Comparison of ENCODE assay signal across 16 cellular contexts in genomic region chr11:17933710-17934109, GRCh38.
A peak's percentile ranks its signal among the peaks of the same experiment; 100 is the strongest.
DNase-seq lines count a peak whose midpoint lies in the region; ATAC-seq and TF ChIP-seq lines count a peak whose summit lies in the region.
"Had no signal": no experiment of that assay in that cellular context is flagged by ENCODE, and none has a peak within 500 bp of the region (broad histone marks: within the 10 kb centered on the region; RNA-seq: fewer than 3 reads in every experiment).

No MANE protein-coding gene starts in this region.

- no peak overlapping the region for H3K4ac ChIP-seq in mesenchymal stem cell (ENCODE audit: low read depth in 1 of 2, low read length in 2 of 2)

- H3K9ac ChIP-seq in mesenchymal stem cell (ENCODE audit: low read length): no peak overlapping the region
- H3K9ac ChIP-seq: BLaER1 had no signal

- H3K4me2 ChIP-seq in mesenchymal stem cell (ENCODE audit: low read length, poor library complexity, severe bottlenecking): no peak overlapping the region
- H3K4me2 ChIP-seq: BLaER1 had no signal

- no peak overlapping the region for H4K91ac ChIP-seq in mesenchymal stem cell (ENCODE audit: low read length)

- H2AK5ac ChIP-seq in mesenchymal stem cell (ENCODE audit: low read length, severe bottlenecking): no peak overlapping the region

- H3K27me3 ChIP-seq in right lobe of liver (no peaks in the 10 kb centered on the region), mesenchymal stem cell (ENCODE audit: control insufficient read depth in 1 of 2, insufficient read depth in 1 of 2, low read length in 2 of 2) (no peaks in the 10 kb centered on the region)
- H3K27me3 ChIP-seq: BLaER1 had no signal

- intact Hi-C loops in right lobe of liver (cut with DNase I): no loop called here

- no peak overlapping the region for H2BK120ac ChIP-seq in mesenchymal stem cell (ENCODE audit: low read depth, low read length)

- H3K4me3 ChIP-seq in right lobe of liver (no peak overlapping the region), mesenchymal stem cell (ENCODE audit: insufficient read depth in 1 of 2, low read depth in 1 of 2, low read length in 2 of 2) (no peak overlapping the region)
- H3K4me3 ChIP-seq: BLaER1, HAP-1 had no signal

- DNase-seq in DMS53 (lab: John Stamatoyannopoulos, UW): peak; percentile 57
- DNase-seq in DMS53 treated with DMSO at 0.1 percent for 48 hours (lab: John Stamatoyannopoulos, UW; ENCODE audit: unreplicated experiment): no peak
- peak; percentile 3 for DNase-seq in M059J (ENCODE audit: low read depth)
- DNase-seq in NCI-H774 (lab: John Stamatoyannopoulos, UW): peak; percentile 30
- no peak for DNase-seq in right lobe of liver
- DNase-seq in mesenchymal stem cell: no peak
- no peak for DNase-seq in NOMO-1 treated with DMSO at 0.1 percent for 48 hours (lab: John Stamatoyannopoulos, UW; ENCODE audit: unreplicated experiment)
- no peak for DNase-seq in stimulated activated CD4-positive, alpha-beta T cell treated with anti-CD3 and anti-CD28 coated beads, Interleukin-2, amount 100 ng/mL, for 48 hours
- DNase-seq: 8988T; CD4-positive, alpha-beta memory T cell; DMS79; GDM1; IMR-90 had no signal

- no peak overlapping the region for H2BK15ac ChIP-seq in mesenchymal stem cell (ENCODE audit: low read depth, poor library complexity, severe bottlenecking)

- H3K27ac ChIP-seq in right lobe of liver (peak overlapping the region in 1 of 3 donors; percentile 19), mesenchymal stem cell (ENCODE audit: low read length, poor library complexity, severe bottlenecking) (no peak overlapping the region)
- H3K27ac ChIP-seq: BLaER1, HL-60 had no signal

- WGBS in right lobe of liver (ENCODE audit: insufficient coverage, low coverage, low lambda C conversion rate, missing lambda C conversion rate): 42% methylated on average over 1 of the region's 1 CpG
- WGBS in mesenchymal stem cell: no CpG with 5 or more reads among the region's 1 CpG

- TF ChIP-seq CTCF in right lobe of liver (IDR thresholded peaks at IDR 0.05): no peak

- TF ChIP-seq POLR2A in right lobe of liver (IDR thresholded peaks at IDR 0.05): no peak

- no peak overlapping the region for H3K23ac ChIP-seq in mesenchymal stem cell (ENCODE audit: low read length in 2 of 2)

- no peak overlapping the region for H3K18ac ChIP-seq in mesenchymal stem cell (ENCODE audit: low read depth in 1 of 2, low read length in 2 of 2)

- H2AFZ ChIP-seq in mesenchymal stem cell (ENCODE audit: low read depth, low read length): no peak overlapping the region

- H3K4me1 ChIP-seq in right lobe of liver (peaks cover 0 to 16% (median 4%) of the 10 kb centered on the region in 4 donors), mesenchymal stem cell (ENCODE audit: control insufficient read depth, insufficient read depth, low read depth, low read length) (no peaks in the 10 kb centered on the region)
- H3K4me1 ChIP-seq: BLaER1, HAP-1 had no signal

- no peak overlapping the region for H3K14ac ChIP-seq in mesenchymal stem cell (ENCODE audit: low read length in 2 of 2)

- no peaks in the 10 kb centered on the region for H3K79me1 ChIP-seq in mesenchymal stem cell (replicated peaks; ENCODE audit: low read length, poor library complexity, severe bottlenecking)

- H2BK12ac ChIP-seq in mesenchymal stem cell (ENCODE audit: low read length in 2 of 2): no peak overlapping the region

- H3K9me3 ChIP-seq in right lobe of liver: no peaks in the 10 kb centered on the region
- peaks cover 3% of the 10 kb centered on the region for H3K9me3 ChIP-seq in mesenchymal stem cell (ENCODE audit: control insufficient read depth, low read length)
- H3K9me3 ChIP-seq: HAP-1 had no signal

- peak in 3 of 4 donors; percentile 50 to 75 (median 66) for ATAC-seq in right lobe of liver

- H3K36me3 ChIP-seq in right lobe of liver (no peaks in the 10 kb centered on the region), mesenchymal stem cell (ENCODE audit: control insufficient read depth in 1 of 2, insufficient read depth in 2 of 2, low read depth in 1 of 2, low read length in 2 of 2) (no peaks in the 10 kb centered on the region)
- H3K36me3 ChIP-seq: HAP-1 had no signal

- no peak overlapping the region for H2BK5ac ChIP-seq in mesenchymal stem cell (ENCODE audit: low read depth, low read length, poor library complexity, severe bottlenecking)

- H4K8ac ChIP-seq in mesenchymal stem cell (ENCODE audit: low read length): no peak overlapping the region

Comparison
In these comparisons a context has a peak if more than half of its experiments do, and no peak if none do; other contexts are left out.
1. DNase-seq: peak in DMS53 (single experiment), M059J (single experiment) and NCI-H774 (single experiment); none in DMS53 treated with DMSO at 0.1 percent for 48 hours (single experiment), right lobe of liver (0 of 3), mesenchymal stem cell (single experiment), NOMO-1 treated with DMSO at 0.1 percent for 48 hours (single experiment) and stimulated activated CD4-positive, alpha-beta T cell treated with anti-CD3 and anti-CD28 coated beads, Interleukin-2, amount 100 ng/mL, for 48 hours (0 of 2).